Comparison of ENCODE assay signal across 1 cellular context in the genomic region with DNA sequence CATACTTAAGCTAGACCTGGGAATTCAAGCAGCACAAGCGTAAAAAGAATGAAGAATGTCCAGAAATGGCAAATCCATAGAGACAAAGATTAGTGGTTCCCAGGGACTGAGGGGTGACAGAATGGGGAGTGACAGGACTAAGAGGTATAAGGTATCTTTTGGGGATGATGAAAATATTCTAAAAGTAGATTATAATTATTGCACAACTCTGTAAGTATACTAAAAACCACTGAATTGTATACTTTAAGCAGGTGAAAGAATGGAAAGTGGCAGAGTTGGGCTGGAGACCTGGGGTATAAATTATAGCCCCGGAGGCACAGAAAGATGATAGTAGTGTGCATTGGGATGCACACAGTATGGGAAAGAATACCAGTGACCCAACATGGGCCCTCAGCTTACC.
TF ChIP-seq lines count a peak whose summit lies in the region.

No MANE protein-coding gene starts in this region.

TF ChIP-seq in K562, 482 proteins besides CTCF, POLR2A, EP300 and RAD21:
- TF ChIP-seq CEBPG (CRISPR knock-in tag; IDR thresholded peaks at IDR 0.05), result no peak
- peak; percentile 40 to 71; a peak in 2 of 4 replicates for TF ChIP-seq CEBPG (tag; conservative IDR thresholded peaks at IDR 0.05 in 1 of 2, IDR thresholded peaks at IDR 0.05 in 1 of 2)
- peak; percentile 73 for TF ChIP-seq CEBPB (tag; IDR thresholded peaks at IDR 0.05)
- TF ChIP-seq ZNF143 (CRISPR knock-in tag; IDR thresholded peaks at IDR 0.05), result no peak
- no peak for TF ChIP-seq BHLHE40 (IDR thresholded peaks at IDR 0.05; ENCODE audit: low read length)
- TF ChIP-seq, protein P1, sequence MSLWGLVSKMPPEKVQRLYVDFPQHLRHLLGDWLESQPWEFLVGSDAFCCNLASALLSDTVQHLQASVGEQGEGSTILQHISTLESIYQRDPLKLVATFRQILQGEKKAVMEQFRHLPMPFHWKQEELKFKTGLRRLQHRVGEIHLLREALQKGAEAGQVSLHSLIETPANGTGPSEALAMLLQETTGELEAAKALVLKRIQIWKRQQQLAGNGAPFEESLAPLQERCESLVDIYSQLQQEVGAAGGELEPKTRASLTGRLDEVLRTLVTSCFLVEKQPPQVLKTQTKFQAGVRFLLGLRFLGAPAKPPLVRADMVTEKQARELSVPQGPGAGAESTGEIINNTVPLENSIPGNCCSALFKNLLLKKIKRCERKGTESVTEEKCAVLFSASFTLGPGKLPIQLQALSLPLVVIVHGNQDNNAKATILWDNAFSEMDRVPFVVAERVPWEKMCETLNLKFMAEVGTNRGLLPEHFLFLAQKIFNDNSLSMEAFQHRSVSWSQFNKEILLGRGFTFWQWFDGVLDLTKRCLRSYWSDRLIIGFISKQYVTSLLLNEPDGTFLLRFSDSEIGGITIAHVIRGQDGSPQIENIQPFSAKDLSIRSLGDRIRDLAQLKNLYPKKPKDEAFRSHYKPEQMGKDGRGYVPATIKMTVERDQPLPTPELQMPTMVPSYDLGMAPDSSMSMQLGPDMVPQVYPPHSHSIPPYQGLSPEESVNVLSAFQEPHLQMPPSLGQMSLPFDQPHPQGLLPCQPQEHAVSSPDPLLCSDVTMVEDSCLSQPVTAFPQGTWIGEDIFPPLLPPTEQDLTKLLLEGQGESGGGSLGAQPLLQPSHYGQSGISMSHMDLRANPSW (CRISPR knock-in tag; IDR thresholded peaks at IDR 0.05), result no peak
- no peak for TF ChIP-seq CBX8 (IDR thresholded peaks at IDR 0.05; ENCODE audit: borderline replicate concordance, extremely low read depth, low read depth, low read length, poor library complexity, severe bottlenecking)
- no peak for TF ChIP-seq TBL1XR1 (IDR thresholded peaks at IDR 0.05; ENCODE audit: low read length in 2 of 2)
- TF ChIP-seq ZNF124 (CRISPR knock-in tag; IDR thresholded peaks at IDR 0.05), result no peak
- TF ChIP-seq, protein P2, sequence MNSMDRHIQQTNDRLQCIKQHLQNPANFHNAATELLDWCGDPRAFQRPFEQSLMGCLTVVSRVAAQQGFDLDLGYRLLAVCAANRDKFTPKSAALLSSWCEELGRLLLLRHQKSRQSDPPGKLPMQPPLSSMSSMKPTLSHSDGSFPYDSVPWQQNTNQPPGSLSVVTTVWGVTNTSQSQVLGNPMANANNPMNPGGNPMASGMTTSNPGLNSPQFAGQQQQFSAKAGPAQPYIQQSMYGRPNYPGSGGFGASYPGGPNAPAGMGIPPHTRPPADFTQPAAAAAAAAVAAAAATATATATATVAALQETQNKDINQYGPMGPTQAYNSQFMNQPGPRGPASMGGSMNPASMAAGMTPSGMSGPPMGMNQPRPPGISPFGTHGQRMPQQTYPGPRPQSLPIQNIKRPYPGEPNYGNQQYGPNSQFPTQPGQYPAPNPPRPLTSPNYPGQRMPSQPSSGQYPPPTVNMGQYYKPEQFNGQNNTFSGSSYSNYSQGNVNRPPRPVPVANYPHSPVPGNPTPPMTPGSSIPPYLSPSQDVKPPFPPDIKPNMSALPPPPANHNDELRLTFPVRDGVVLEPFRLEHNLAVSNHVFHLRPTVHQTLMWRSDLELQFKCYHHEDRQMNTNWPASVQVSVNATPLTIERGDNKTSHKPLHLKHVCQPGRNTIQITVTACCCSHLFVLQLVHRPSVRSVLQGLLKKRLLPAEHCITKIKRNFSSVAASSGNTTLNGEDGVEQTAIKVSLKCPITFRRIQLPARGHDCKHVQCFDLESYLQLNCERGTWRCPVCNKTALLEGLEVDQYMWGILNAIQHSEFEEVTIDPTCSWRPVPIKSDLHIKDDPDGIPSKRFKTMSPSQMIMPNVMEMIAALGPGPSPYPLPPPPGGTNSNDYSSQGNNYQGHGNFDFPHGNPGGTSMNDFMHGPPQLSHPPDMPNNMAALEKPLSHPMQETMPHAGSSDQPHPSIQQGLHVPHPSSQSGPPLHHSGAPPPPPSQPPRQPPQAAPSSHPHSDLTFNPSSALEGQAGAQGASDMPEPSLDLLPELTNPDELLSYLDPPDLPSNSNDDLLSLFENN (IDR thresholded peaks at IDR 0.05; ENCODE audit: low read depth in 2 of 2, low read length in 2 of 2), result no peak
